In the genomic region with DNA sequence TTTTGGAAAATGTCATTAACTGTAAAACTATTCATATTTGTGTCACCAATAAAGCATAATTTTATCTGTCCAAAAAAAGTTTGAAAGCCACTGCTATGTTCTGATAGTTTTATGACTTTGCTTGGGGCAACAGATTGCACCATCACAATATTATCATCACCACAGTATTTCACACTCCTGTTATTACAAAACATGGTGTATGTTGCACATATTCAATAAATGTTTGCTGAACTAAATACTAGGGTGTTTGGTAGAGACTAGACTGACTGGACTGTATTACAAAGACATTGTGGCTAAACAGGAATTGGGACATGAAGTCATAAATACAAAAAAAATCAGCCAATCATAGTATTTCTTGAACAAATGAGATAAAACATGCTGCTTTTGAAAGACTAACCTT, we compare ENCODE assay signal across 19 cellular contexts. TPM values are rescaled to one million over a fixed set of nuclear protein-coding genes. Genes with fewer than 3 reads are reported as not detected.
DNase-seq lines count a peak whose midpoint lies in the region; ATAC-seq, FAIRE-seq and TF ChIP-seq lines count a peak whose summit lies in the region.
"Had no signal": no experiment of that assay in that cellular context is flagged by ENCODE, and none has a peak within 500 bp of the region (broad histone marks: within the 10 kb centered on the region; RNA-seq: fewer than 3 reads in every experiment).

No MANE protein-coding gene starts in this region.

- H3K36me3 ChIP-seq in HEK293 (ENCODE audit: control insufficient read depth in 2 of 2, insufficient read depth in 1 of 2, low read length in 2 of 2) (no peaks in the 10 kb centered on the region), bronchial epithelial cell (ENCODE audit: control insufficient read depth, insufficient read depth, low read length) (no peaks in the 10 kb centered on the region), keratinocyte (ENCODE audit: control insufficient read depth in 2 of 2, extremely low read depth in 1 of 2, insufficient read depth in 2 of 2, low read length in 2 of 2) (no peaks in the 10 kb centered on the region), tibial artery (no peaks in the 10 kb centered on the region), transverse colon (no peaks in the 10 kb centered on the region)
- H3K36me3 ChIP-seq: left lung, SJSA1 had no signal

- no peaks in the 10 kb centered on the region for H3K9me1 ChIP-seq in keratinocyte (ENCODE audit: control insufficient read depth, extremely low read depth, insufficient read depth, low read length)

- no peaks in the 10 kb centered on the region for H3K36me3 Mint-ChIP-seq in immature natural killer cell
- H3K36me3 Mint-ChIP-seq in natural killer cell treated with Interleukin-12 subunit alpha and Interleukin-12 subunit beta and Interleukin-15 and Interleukin-18, amount 100 ng/mL, for 72 hours: no peaks in the 10 kb centered on the region

- H3K4me1 Mint-ChIP-seq in immature natural killer cell: no peaks in the 10 kb centered on the region
- H3K4me1 Mint-ChIP-seq in natural killer cell treated with Interleukin-12 subunit alpha and Interleukin-12 subunit beta and Interleukin-15 and Interleukin-18, amount 100 ng/mL, for 72 hours (ENCODE audit: low read depth in 2 of 2): no peaks in the 10 kb centered on the region

- no peaks in the 10 kb centered on the region for H4K20me1 ChIP-seq in keratinocyte (ENCODE audit: control insufficient read depth, extremely low read depth, insufficient read depth, low read length)

- H2AFZ ChIP-seq in keratinocyte (ENCODE audit: control insufficient read depth, low read length): no peak overlapping the region

- dilution Hi-C loops in keratinocyte (cut with MboI; ENCODE audit: extremely low pct_ligation_motif_present, low sequenced_read_pairs): no loop called here

- H3K9me3 ChIP-seq in HEK293 (ENCODE audit: control insufficient read depth, insufficient read depth, low read depth, low read length) (no peaks in the 10 kb centered on the region), keratinocyte (ENCODE audit: control insufficient read depth, low read depth, low read length) (no peaks in the 10 kb centered on the region), tibial artery (no peaks in the 10 kb centered on the region), transverse colon (no peaks in the 10 kb centered on the region)
- H3K9me3 ChIP-seq: left lung, SJSA1 had no signal

- POLR2A ChIA-PET in HEK293 (lab: Yijun Ruan, JAX): no interaction called here

- H3K27me3 ChIP-seq in bronchial epithelial cell (ENCODE audit: control insufficient read depth, insufficient read depth, low read length) (no peaks in the 10 kb centered on the region), keratinocyte (ENCODE audit: control insufficient read depth, extremely low read depth, insufficient read depth, low read length) (no peaks in the 10 kb centered on the region), tibial artery (no peaks in the 10 kb centered on the region), transverse colon (no peaks in the 10 kb centered on the region)
- H3K27me3 ChIP-seq: left lung, SJSA1 had no signal

- intact Hi-C loops in tibial artery (cut with DNase I; ENCODE audit: low total_unique reads): no loop called here
- intact Hi-C loops in transverse colon (cut with DNase I; ENCODE audit: low total_unique reads): no loop called here

- H3K27ac Mint-ChIP-seq in immature natural killer cell: no peak overlapping the region
- H3K27ac Mint-ChIP-seq in natural killer cell treated with Interleukin-12 subunit alpha and Interleukin-12 subunit beta and Interleukin-15 and Interleukin-18, amount 100 ng/mL, for 72 hours: no peak overlapping the region
- H3K27ac Mint-ChIP-seq: progenitor cell of endocrine pancreas had no signal

- peaks cover 39% of the 10 kb centered on the region for H3K4me1 ChIP-seq in HEK293 (ENCODE audit: control insufficient read depth, insufficient read depth, low read length)
- H3K4me1 ChIP-seq in keratinocyte (ENCODE audit: control insufficient read depth, extremely low read depth, insufficient read depth, low read length): peaks cover 27% of the 10 kb centered on the region
- peaks cover 0 to 35% (median 3%) of the 10 kb centered on the region in 4 donors for H3K4me1 ChIP-seq in tibial artery
- H3K4me1 ChIP-seq in transverse colon: peaks cover 0 to 3% (median 0%) of the 10 kb centered on the region in 4 donors
- H3K4me1 ChIP-seq: left lung, SJSA1 had no signal

- H3K27ac ChIP-seq in HEK293 (ENCODE audit: extremely low read depth, low read depth, low read length): no peak overlapping the region
- H3K27ac ChIP-seq in keratinocyte (ENCODE audit: control insufficient read depth, insufficient read depth, low read length): peak overlapping the region; percentile 72
- H3K27ac ChIP-seq in tibial artery: no peak overlapping the region
- H3K27ac ChIP-seq in transverse colon: no peak overlapping the region
- H3K27ac ChIP-seq: left lung, SJSA1 had no signal

- peaks cover 65% of the 10 kb centered on the region for H3K79me2 ChIP-seq in keratinocyte (ENCODE audit: control insufficient read depth, insufficient read depth, low read length)

- H3K4me3 Mint-ChIP-seq in immature natural killer cell: no peak overlapping the region
- no peak overlapping the region for H3K4me3 Mint-ChIP-seq in natural killer cell treated with Interleukin-12 subunit alpha and Interleukin-12 subunit beta and Interleukin-15 and Interleukin-18, amount 100 ng/mL, for 72 hours

- H3K9me3 Mint-ChIP-seq in immature natural killer cell: no peaks in the 10 kb centered on the region
- H3K9me3 Mint-ChIP-seq in natural killer cell treated with Interleukin-12 subunit alpha and Interleukin-12 subunit beta and Interleukin-15 and Interleukin-18, amount 100 ng/mL, for 72 hours: no peaks in the 10 kb centered on the region

- ATAC-seq in natural killer cell treated with Interleukin-12 subunit alpha and Interleukin-12 subunit beta and Interleukin-15 and Interleukin-18, amount 100 ng/mL, for 72 hours: no peak
- ATAC-seq: stimulated activated naive CD8-positive, alpha-beta T cell treated with anti-CD3 and anti-CD28 coated beads, Interleukin-15, Interleukin-2, amounts not matched to agents 100 U/mL and 50 U/mL, for 24 hours had no signal

- CTCF ChIA-PET in HEK293 (lab: Yijun Ruan, JAX): no interaction called here

- DNase-seq in AG09309 (ENCODE audit: low read depth) (peak; percentile 72), bronchial epithelial cell (ENCODE audit: low read depth) (peak; percentile 86), keratinocyte (ENCODE audit: low read depth, low spot score) (peak; percentile 30), immature natural killer cell (no peak), tibial artery (no peak), transverse colon (no peak)
- no peak for DNase-seq in natural killer cell treated with Interleukin-12 subunit alpha and Interleukin-12 subunit beta and Interleukin-15 and Interleukin-18, amount 100 ng/mL, for 72 hours (ENCODE audit: low spot score)
- DNase-seq: activated gamma-delta T cell treated with Interleukin-2 at 50 U/mL for 16 hours; aorta; hippocampal formation; Karpas-422; left lung; NCI-H1694; stimulated activated naive CD8-positive, alpha-beta T cell treated with anti-CD3 and anti-CD28 coated beads, Interleukin-15, Interleukin-2, amounts not matched to agents 100 U/mL and 50 U/mL, for 24 hours; T-helper 9 cell had no signal

- peaks cover 0 to 4% (median 0%) of the 10 kb centered on the region in 3 donors for H3K27me3 Mint-ChIP-seq in immature natural killer cell (ENCODE audit: low read depth in 3 of 3)
- no peaks in the 10 kb centered on the region for H3K27me3 Mint-ChIP-seq in natural killer cell treated with Interleukin-12 subunit alpha and Interleukin-12 subunit beta and Interleukin-15 and Interleukin-18, amount 100 ng/mL, for 72 hours
- H3K27me3 Mint-ChIP-seq: progenitor cell of endocrine pancreas had no signal

- no peak overlapping the region for H3K4me3 ChIP-seq in AG09309 (ENCODE audit: control insufficient read depth, low read depth, low read length)
- no peak overlapping the region for H3K4me3 ChIP-seq in HEK293 (ENCODE audit: low read depth, low read length)
- no peak overlapping the region for H3K4me3 ChIP-seq in bronchial epithelial cell (ENCODE audit: low read depth, low read length)
- H3K4me3 ChIP-seq in keratinocyte (ENCODE audit: control insufficient read depth in 2 of 3, extremely low read depth in 1 of 3, insufficient read depth in 2 of 3, low read depth in 1 of 3, low read length in 3 of 3): no peak overlapping the region
- no peak overlapping the region for H3K4me3 ChIP-seq in tibial artery
- no peak overlapping the region for H3K4me3 ChIP-seq in transverse colon
- H3K4me3 ChIP-seq: GM12878, left lung, SJSA1 had no signal

- H3K4me2 ChIP-seq in keratinocyte (ENCODE audit: control insufficient read depth, extremely low read depth, insufficient read depth, low read depth, low read length): peak overlapping the region; percentile 61

- no peak for TF ChIP-seq POLR2A in transverse colon (IDR thresholded peaks at IDR 0.05)

- in situ Hi-C loops in transverse colon (cut with MboI; ENCODE audit: low pct_ligation_motif_present in 1 of 4, low pct_unique_long_range_greater_than_20kb in 1 of 4, low sequenced_read_pairs in 3 of 4): no loop called here

- FAIRE-seq in bronchial epithelial cell (lab: Jason Lieb, UNC) (no peak), keratinocyte (lab: Jason Lieb, UNC) (peak; percentile 29)
- FAIRE-seq: GM12878 had no signal

- no peak for TF ChIP-seq EP300 in transverse colon (IDR thresholded peaks at IDR 0.05; ENCODE audit: low read depth)

- no peak overlapping the region for H3K9ac ChIP-seq in keratinocyte (ENCODE audit: control insufficient read depth, extremely low read depth, insufficient read depth, low read length)

- TF ChIP-seq CTCF in AG09309 (IDR thresholded peaks at IDR 0.05; ENCODE audit: control insufficient read depth, insufficient read depth, low read depth, low read length, missing control alignments) (no peak), HEK293 (tag by site-specific recombination; IDR thresholded peaks at IDR 0.05) (no peak), bronchial epithelial cell (IDR thresholded peaks at IDR 0.05; ENCODE audit: insufficient read depth, low read length, severe bottlenecking) (no peak), keratinocyte (optimal IDR thresholded peaks at IDR 0.05 in 1 of 3, IDR thresholded peaks at IDR 0.05 in 1 of 3, conservative IDR thresholded peaks at IDR 0.05 in 1 of 3; ENCODE audit: extremely low read depth in 1 of 3, insufficient read depth in 2 of 3, low read length in 3 of 3) (no peak), tibial artery (IDR thresholded peaks at IDR 0.05) (no peak), transverse colon (IDR thresholded peaks at IDR 0.05) (no peak)

RNA-seq across cellular contexts. Expression of gene PAWR, which starts 55.1 kb away (rescaled TPM):
- total RNA-seq in bronchial epithelial cell: 69.2 and 100 TPM in 2 replicates
- polyA plus RNA-seq in keratinocyte: 16.3 to 41.1 TPM (median 23.4 TPM) in 3 replicates
- 437 TPM for polyA plus RNA-seq in keratinocyte (2011; ENCODE audit: low read depth)
- 12.6 and 20.6 TPM in 2 replicates for polyA plus RNA-seq in keratinocyte (2011; cell fraction: cytosol; rRNA removed)
- 44.6 and 61.7 TPM in 2 replicates for polyA plus RNA-seq in keratinocyte (2011; cell fraction: nucleus; rRNA removed)
- 35.6 and 56.4 TPM in 2 replicates for polyA plus RNA-seq in keratinocyte (2012; ENCODE audit: low replicate concordance)
- polyA minus RNA-seq in keratinocyte: 4.4 to 26.8 TPM (median 10.9 TPM) in 3 replicates
- 44.3 TPM for polyA minus RNA-seq in keratinocyte (2011; cell fraction: cytosol; rRNA and poly(A)+ RNA removed)
- 36.2 and 73.8 TPM in 2 replicates for polyA minus RNA-seq in keratinocyte (2011; cell fraction: nucleus; rRNA and poly(A)+ RNA removed)
- 1 to 10 TPM; 1.3 to 4.4 (median 2.7) TPM for polyA plus RNA-seq in immature natural killer cell
- total RNA-seq in natural killer cell treated with Interleukin-12 subunit alpha and Interleukin-12 subunit beta and Interleukin-15 and Interleukin-18, amount 100 ng/mL, for 72 hours: 10 to 100 TPM in 1 of 2 donors, 1 to 10 TPM in 1; 3.5 to 10.2 TPM
- total RNA-seq in transverse colon: 100 to 1,000 TPM in 2 of 4 donors, 10 to 100 TPM in 2; 82.3 to 188 (median 115) TPM

Comparison
In these comparisons a context has a peak if more than half of its experiments do, and no peak if none do; other contexts are left out.
1. DNase-seq: peak in AG09309 (single experiment), bronchial epithelial cell (single experiment) and keratinocyte (single experiment); none in immature natural killer cell (0 of 3), tibial artery (0 of 2), natural killer cell treated with Interleukin-12 subunit alpha and Interleukin-12 subunit beta and Interleukin-15 and Interleukin-18, amount 100 ng/mL, for 72 hours (single experiment) and transverse colon (single experiment).